16 cellular contexts compared by ENCODE assay signal in genomic region chr1:38789498-38790169, GRCh38.
A peak's percentile ranks its signal among the peaks of the same experiment; 100 is the strongest.
DNase-seq lines count a peak whose midpoint lies in the region; ATAC-seq and TF ChIP-seq lines count a peak whose summit lies in the region.
"Had no signal": no experiment of that assay in that cellular context is flagged by ENCODE, and none has a peak within 500 bp of the region (broad histone marks: within the 10 kb centered on the region; RNA-seq: fewer than 3 reads in every experiment).

No MANE protein-coding gene starts in this region.

- intact Hi-C loops in activated CD8-positive, alpha-beta T cell treated with anti-CD3 and anti-CD28 coated beads for 36 hours (cut with micrococcal nuclease): no loop called here

- in situ Hi-C loops in KBM-7 (cut with MboI; ENCODE audit: low pct_unique_long_range_greater_than_20kb, low sequenced_read_pairs): no loop called here

- POLR2A ChIA-PET in activated CD8-positive, alpha-beta T cell treated with anti-CD3 and anti-CD28 coated beads for 36 hours (lab: Charles Lee): interaction anchor here (0.6 kb wide), 1 partner anchor 104 kb away, joined by 5 read pairs; no protein-coding TSS in a partner anchor

- CTCF ChIA-PET in activated CD8-positive, alpha-beta T cell treated with anti-CD3 and anti-CD28 coated beads for 36 hours (lab: Charles Lee): no interaction called here

- ATAC-seq in GM21423 (IDR thresholded peaks at IDR 0.05; ENCODE audit: unreplicated experiment): no peak
- ATAC-seq in activated CD8-positive, alpha-beta T cell treated with anti-CD3 and anti-CD28 coated beads for 36 hours: no peak
- ATAC-seq: Panc1; stimulated activated naive B cell treated with anti-CD40 and anti-IgM and Interleukin-4, amounts not matched to agents 10 μg/mL and 1 μg/mL and 100 μg/mL, for 72 hours; T-helper 17 cell; upper lobe of right lung had no signal

- DNase-seq in NCI-H1417 (lab: John Stamatoyannopoulos, UW) (peak; percentile 40 to 74 (median 41)), NCI-H1417 treated with DMSO at 0.1 percent for 48 hours (lab: John Stamatoyannopoulos, UW) (no peak), KBM-7 (peak; percentile 54), OCI-M1 (lab: John Stamatoyannopoulos, UW) (peak; percentile 63), glutamatergic neuron (no peak), DMS114 treated with DMSO at 0.1 percent for 48 hours (lab: John Stamatoyannopoulos, UW; ENCODE audit: unreplicated experiment) (no peak)
- DNase-seq in activated CD8-positive, alpha-beta T cell treated with anti-CD3 and anti-CD28 coated beads for 36 hours: no peak
- DNase-seq: 8988T; activated CD4-positive, alpha-beta T cell treated with anti-CD3 and anti-CD28 coated beads for 48 hours; activated T-cell treated with anti-CD3 and anti-CD28 coated beads, Interleukin-2, amount 50 U/mL, for 24 hours; NCI-H1930; stimulated activated naive B cell treated with anti-CD40 and anti-IgM and Interleukin-4, amounts not matched to agents 10 μg/mL and 1 μg/mL and 100 μg/mL, for 72 hours; T-helper 17 cell; upper lobe of right lung had no signal

- H3K36me3 Mint-ChIP-seq in glutamatergic neuron (ENCODE audit: unreplicated experiment): no peaks in the 10 kb centered on the region
- H3K36me3 Mint-ChIP-seq in activated CD8-positive, alpha-beta T cell treated with anti-CD3 and anti-CD28 coated beads for 36 hours (ENCODE audit: low read depth): no peaks in the 10 kb centered on the region
- H3K36me3 Mint-ChIP-seq: stimulated activated naive B cell treated with anti-CD40 and anti-IgM and Interleukin-4, amounts not matched to agents 10 μg/mL and 1 μg/mL and 100 μg/mL, for 72 hours had no signal

- H3K27ac Mint-ChIP-seq in glutamatergic neuron (ENCODE audit: unreplicated experiment): peak overlapping the region; percentile 62
- no peak overlapping the region for H3K27ac Mint-ChIP-seq in activated CD8-positive, alpha-beta T cell treated with anti-CD3 and anti-CD28 coated beads for 36 hours
- H3K27ac Mint-ChIP-seq: activated T-cell treated with anti-CD3 and anti-CD28 coated beads, Interleukin-2, amount 50 U/mL, for 24 hours; stimulated activated naive B cell treated with anti-CD40 and anti-IgM and Interleukin-4, amounts not matched to agents 10 μg/mL and 1 μg/mL and 100 μg/mL, for 72 hours; T-helper 17 cell had no signal

- no peak overlapping the region for H3K4me3 Mint-ChIP-seq in glutamatergic neuron (ENCODE audit: unreplicated experiment)
- no peak overlapping the region for H3K4me3 Mint-ChIP-seq in activated CD8-positive, alpha-beta T cell treated with anti-CD3 and anti-CD28 coated beads for 36 hours
- H3K4me3 Mint-ChIP-seq: activated T-cell treated with anti-CD3 and anti-CD28 coated beads, Interleukin-2, amount 50 U/mL, for 24 hours; stimulated activated naive B cell treated with anti-CD40 and anti-IgM and Interleukin-4, amounts not matched to agents 10 μg/mL and 1 μg/mL and 100 μg/mL, for 72 hours; T-helper 17 cell had no signal

- no peak for TF ChIP-seq CTCF in glutamatergic neuron (IDR thresholded peaks at IDR 0.05; ENCODE audit: partially characterized antibody, unreplicated experiment)
- no peak for TF ChIP-seq CTCF in activated CD8-positive, alpha-beta T cell treated with anti-CD3 and anti-CD28 coated beads for 36 hours (IDR thresholded peaks at IDR 0.05)

- peaks cover 4% of the 10 kb centered on the region for H3K27me3 Mint-ChIP-seq in glutamatergic neuron (ENCODE audit: unreplicated experiment)
- H3K27me3 Mint-ChIP-seq in activated CD8-positive, alpha-beta T cell treated with anti-CD3 and anti-CD28 coated beads for 36 hours: peaks cover 43% of the 10 kb centered on the region

- peaks cover 6% of the 10 kb centered on the region for H3K9me3 Mint-ChIP-seq in glutamatergic neuron (ENCODE audit: unreplicated experiment)
- H3K9me3 Mint-ChIP-seq in activated CD8-positive, alpha-beta T cell treated with anti-CD3 and anti-CD28 coated beads for 36 hours: peaks cover 11% of the 10 kb centered on the region

- H3K4me1 Mint-ChIP-seq in glutamatergic neuron (ENCODE audit: low read depth, unreplicated experiment): peaks cover 48% of the 10 kb centered on the region
- H3K4me1 Mint-ChIP-seq in activated CD8-positive, alpha-beta T cell treated with anti-CD3 and anti-CD28 coated beads for 36 hours (ENCODE audit: low read depth): no peaks in the 10 kb centered on the region
- H3K4me1 Mint-ChIP-seq: stimulated activated naive B cell treated with anti-CD40 and anti-IgM and Interleukin-4, amounts not matched to agents 10 μg/mL and 1 μg/mL and 100 μg/mL, for 72 hours; T-helper 17 cell had no signal

Comparison
In these comparisons a context has a peak if more than half of its experiments do, and no peak if none do; other contexts are left out.
1. DNase-seq: peak in NCI-H1417 (3 of 3), KBM-7 (single experiment) and OCI-M1 (single experiment); none in NCI-H1417 treated with DMSO at 0.1 percent for 48 hours (single experiment), glutamatergic neuron (single experiment), activated CD8-positive, alpha-beta T cell treated with anti-CD3 and anti-CD28 coated beads for 36 hours (single experiment) and DMS114 treated with DMSO at 0.1 percent for 48 hours (single experiment).